ENCODE assay signal across 9 cellular contexts in the genomic region with DNA sequence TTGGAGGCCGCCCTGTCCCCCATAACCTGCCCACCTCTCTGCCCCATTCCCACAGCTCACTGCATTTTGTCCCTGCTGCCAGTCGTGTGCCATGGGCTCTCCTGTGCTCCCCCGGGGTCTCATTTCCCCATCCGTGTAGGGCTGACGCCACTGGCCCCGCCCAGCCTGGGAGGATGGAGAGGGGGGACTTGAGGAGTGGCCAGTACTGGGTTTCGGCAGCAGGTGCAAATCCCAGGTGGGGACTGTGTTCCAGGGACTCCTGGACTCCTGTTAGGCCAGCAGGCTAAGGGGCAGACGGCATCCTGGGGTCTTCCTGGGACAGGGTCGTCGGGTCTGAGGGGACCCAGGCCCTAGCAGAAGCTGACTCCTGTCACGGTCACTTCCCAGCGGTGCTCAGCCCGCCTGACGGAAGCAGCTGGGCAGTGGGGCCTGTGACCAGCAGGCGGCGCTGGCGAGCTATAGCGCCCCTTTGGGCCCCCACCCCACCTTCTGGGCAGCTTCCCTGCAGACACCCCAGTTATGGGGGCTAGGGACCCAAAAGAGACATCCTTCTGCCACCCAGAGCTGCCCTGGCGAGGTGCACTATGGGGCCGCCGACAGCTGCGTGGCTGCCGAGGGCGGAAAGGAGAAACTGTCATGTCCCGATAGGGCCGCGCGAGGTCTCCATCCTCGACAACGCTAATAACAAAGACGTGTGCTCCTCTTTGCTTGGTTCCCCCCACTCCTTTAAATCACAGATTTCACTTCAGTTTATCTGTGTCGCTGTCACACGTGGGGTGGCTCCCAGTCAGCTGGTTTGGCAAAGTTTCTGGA. TPM values are rescaled to one million over a fixed set of nuclear protein-coding genes. Genes with fewer than 3 reads are reported as not detected.
DNase-seq lines count a peak whose midpoint lies in the region; ATAC-seq and TF ChIP-seq lines count a peak whose summit lies in the region.
"Had no signal": no experiment of that assay in that cellular context is flagged by ENCODE, and none has a peak within 500 bp of the region (broad histone marks: within the 10 kb centered on the region; RNA-seq: fewer than 3 reads in every experiment).

No MANE protein-coding gene starts in this region.

- in situ Hi-C loops in astrocyte of the spinal cord (cut with HindIII; ENCODE audit: low sequenced_read_pairs) = no loop called here

- peaks cover 8% of the 10 kb centered on the region for H3K4me1 Mint-ChIP-seq in T-helper 2 cell treated with Interferon-gamma antibody and Interleukin-4, amounts not matched to agents 5 μg/mL and 100 μg/mL, for 36 hours (ENCODE audit: low read depth)

- peak; percentile 99 for TF ChIP-seq CTCF in astrocyte of the spinal cord (IDR thresholded peaks at IDR 0.05; ENCODE audit: low read depth, low read length)

- no peaks in the 10 kb centered on the region for H3K36me3 Mint-ChIP-seq in T-helper 2 cell treated with Interferon-gamma antibody and Interleukin-4, amounts not matched to agents 5 μg/mL and 100 μg/mL, for 36 hours (ENCODE audit: low read depth)

- no peak overlapping the region for H3K27ac Mint-ChIP-seq in T-helper 2 cell treated with Interferon-gamma antibody and Interleukin-4, amounts not matched to agents 5 μg/mL and 100 μg/mL, for 36 hours

- no peaks in the 10 kb centered on the region for H3K9me3 Mint-ChIP-seq in T-helper 2 cell treated with Interferon-gamma antibody and Interleukin-4, amounts not matched to agents 5 μg/mL and 100 μg/mL, for 36 hours

- no peaks in the 10 kb centered on the region for H3K4me1 ChIP-seq in HUES64 (ENCODE audit: insufficient read depth, low read length)
- peaks cover 5% of the 10 kb centered on the region for H3K4me1 ChIP-seq in iPS-18a (ENCODE audit: control insufficient read depth, low read depth, low read length)
- peaks cover 13% of the 10 kb centered on the region for H3K4me1 ChIP-seq in skeletal muscle satellite cell (ENCODE audit: control insufficient read depth, insufficient read depth, low read length)

- H3K36me3 ChIP-seq in HUES64 (ENCODE audit: insufficient read depth, low read length) (no peaks in the 10 kb centered on the region), iPS-18a (ENCODE audit: control insufficient read depth, low read depth, low read length) (no peaks in the 10 kb centered on the region), skeletal muscle satellite cell (ENCODE audit: insufficient read depth, low read length) (peaks cover 13% of the 10 kb centered on the region)

- peak; percentile 52 for DNase-seq in EL
- peak; percentile 50 for DNase-seq in T-helper 2 cell treated with Interferon-gamma antibody and Interleukin-4, amounts not matched to agents 5 μg/mL and 100 μg/mL, for 36 hours (ENCODE audit: low spot score)
- peak; percentile 33 for DNase-seq in astrocyte of the spinal cord (ENCODE audit: low read depth, low spot score)

- no peak overlapping the region for H3K9ac ChIP-seq in HUES64 (ENCODE audit: low read depth, low read length)
- no peak overlapping the region for H3K9ac ChIP-seq in iPS-18a (ENCODE audit: low read length)
- H3K9ac ChIP-seq in skeletal muscle satellite cell (ENCODE audit: low read depth, low read length) = no peak overlapping the region

- WGBS in HUES64 = 6% methylated on average over 33 of the region's 33 CpGs

- H3K27me3 ChIP-seq in HUES64 (ENCODE audit: insufficient read depth, low read length) (no peaks in the 10 kb centered on the region), iPS-18a (ENCODE audit: control insufficient read depth, insufficient read depth, low read length) (peaks cover 4% of the 10 kb centered on the region), skeletal muscle satellite cell (ENCODE audit: control insufficient read depth, insufficient read depth, low read length) (peaks cover 2% of the 10 kb centered on the region)

- peak overlapping the region; percentile 70 for H3K4me3 Mint-ChIP-seq in T-helper 2 cell treated with Interferon-gamma antibody and Interleukin-4, amounts not matched to agents 5 μg/mL and 100 μg/mL, for 36 hours

- H3K4me2 ChIP-seq in skeletal muscle satellite cell (ENCODE audit: low read length) = peak overlapping the region; percentile 94

- H3K9me3 ChIP-seq in HUES64 (ENCODE audit: insufficient read depth, low read depth, low read length) (no peaks in the 10 kb centered on the region), iPS-18a (ENCODE audit: control insufficient read depth, low read depth, low read length) (no peaks in the 10 kb centered on the region), skeletal muscle satellite cell (replicated peaks; ENCODE audit: low read length) (no peaks in the 10 kb centered on the region)

- H3K4me3 ChIP-seq in HUES64 (ENCODE audit: low read length) (peak overlapping the region; percentile 51), astrocyte of the spinal cord (ENCODE audit: low read depth, low read length) (peak overlapping the region; percentile 35), iPS-18a (ENCODE audit: low read length) (peak overlapping the region; percentile 54), skeletal muscle satellite cell (ENCODE audit: low read length) (peak overlapping the region; percentile 69)

- peaks cover 5% of the 10 kb centered on the region for H3K27me3 Mint-ChIP-seq in T-helper 2 cell treated with Interferon-gamma antibody and Interleukin-4, amounts not matched to agents 5 μg/mL and 100 μg/mL, for 36 hours (ENCODE audit: low read depth)

- ATAC-seq in GM21825 (IDR thresholded peaks at IDR 0.05; ENCODE audit: unreplicated experiment) (no peak), HG03469 (IDR thresholded peaks at IDR 0.05; ENCODE audit: unreplicated experiment) (no peak)

- H3K27ac ChIP-seq in HUES64 (ENCODE audit: low read depth, low read length) (no peak overlapping the region), iPS-18a (ENCODE audit: low read length) (no peak overlapping the region)
- H3K27ac ChIP-seq: epithelial cell of prostate had no signal

RNA-seq across cellular contexts. Expression of a gene that starts 1.0 kb away (rescaled TPM):
- polyA plus RNA-seq in HUES64 (2013, experiment 1 of 2) = 2.2 TPM
- 1.3 TPM for polyA plus RNA-seq in HUES64 (2013, experiment 2 of 2)
- under 0.01 and 0.25 TPM in 2 replicates for total RNA-seq in skeletal muscle satellite cell (2012; rRNA removed)

RNA-seq across cellular contexts. Expression of a gene that starts 24.4 kb away (rescaled TPM):
- polyA plus RNA-seq in HUES64 (2013, experiment 1 of 2) = not detected
- polyA plus RNA-seq in HUES64 (2013, experiment 2 of 2) = not detected
- total RNA-seq in skeletal muscle satellite cell (2012; rRNA removed) = not detected in 2 replicates
